Comparison of ENCODE assay signal across 12 cellular contexts in genomic region chr4:10684631-10685030, GRCh38. TPM values are rescaled to one million over a fixed set of nuclear protein-coding genes. Genes with fewer than 3 reads are reported as not detected.
A peak's percentile ranks its signal among the peaks of the same experiment; 100 is the strongest.
DNase-seq lines count a peak whose midpoint lies in the region; ATAC-seq and TF ChIP-seq lines count a peak whose summit lies in the region.
"Had no signal": no experiment of that assay in that cellular context is flagged by ENCODE, and none has a peak within 500 bp of the region (broad histone marks: within the 10 kb centered on the region; RNA-seq: fewer than 3 reads in every experiment).

A gene with protein sequence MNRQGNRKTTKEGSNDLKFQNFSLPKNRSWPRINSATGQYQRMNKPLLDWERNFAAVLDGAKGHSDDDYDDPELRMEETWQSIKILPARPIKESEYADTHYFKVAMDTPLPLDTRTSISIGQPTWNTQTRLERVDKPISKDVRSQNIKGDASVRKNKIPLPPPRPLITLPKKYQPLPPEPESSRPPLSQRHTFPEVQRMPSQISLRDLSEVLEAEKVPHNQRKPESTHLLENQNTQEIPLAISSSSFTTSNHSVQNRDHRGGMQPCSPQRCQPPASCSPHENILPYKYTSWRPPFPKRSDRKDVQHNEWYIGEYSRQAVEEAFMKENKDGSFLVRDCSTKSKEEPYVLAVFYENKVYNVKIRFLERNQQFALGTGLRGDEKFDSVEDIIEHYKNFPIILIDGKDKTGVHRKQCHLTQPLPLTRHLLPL (minus strand): TSS chr4:10684768. CDS start chr4:10667869, 16,899 bp downstream.

- no peaks in the 10 kb centered on the region for H3K27me3 ChIP-seq in colonic mucosa

- no peaks in the 10 kb centered on the region for H3K9me3 ChIP-seq in colonic mucosa

- TF ChIP-seq CTCF in lower leg skin (IDR thresholded peaks at IDR 0.05) (no peak), colonic mucosa (IDR thresholded peaks at IDR 0.05) (no peak)

- peak; percentile 79 for ATAC-seq in GM19035 (IDR thresholded peaks at IDR 0.05; ENCODE audit: unreplicated experiment)
- peak; percentile 84 for ATAC-seq in HG02678 (IDR thresholded peaks at IDR 0.05; ENCODE audit: unreplicated experiment)
- peak; percentile 84 for ATAC-seq in HG03565 (IDR thresholded peaks at IDR 0.05; ENCODE audit: unreplicated experiment)

- no peak for TF ChIP-seq POLR2A in lower leg skin (IDR thresholded peaks at IDR 0.05)

- 72 to 78% methylated on average over 8 of the region's 8 CpGs for WGBS in lower leg skin, 2 donors

- H3K4me1 ChIP-seq in colonic mucosa, result no peaks in the 10 kb centered on the region

- H3K9ac ChIP-seq in colonic mucosa (ENCODE audit: low read depth in 2 of 2, low read length in 2 of 2), result no peak within 1 kb of the TSS
- H3K9ac ChIP-seq: GM23248 had no signal

- intact Hi-C loops in lower leg skin (cut with DNase I; ENCODE audit: low total_unique reads) (no loop called here), head of caudate nucleus (cut with DNase I) (no loop called here), colonic mucosa (cut with DNase I) (no loop called here)

- H3K4me3 ChIP-seq in lower leg skin (ENCODE audit: low read depth, poor library complexity, severe bottlenecking), result no peak within 1 kb of the TSS
- no peak within 1 kb of the TSS for H3K4me3 ChIP-seq in colonic mucosa
- H3K4me3 ChIP-seq: GM23248 had no signal

- no peaks in the 10 kb centered on the region for H3K36me3 ChIP-seq in colonic mucosa

- no peak within 1 kb of the TSS for H3K27ac ChIP-seq in colonic mucosa
- H3K27ac ChIP-seq: GM23248 had no signal

- DNase-seq in AML-193 (lab: John Stamatoyannopoulos, UW) (peak; percentile 22 to 46), DMS 273 treated with DMSO at 0.1 percent for 48 hours (lab: John Stamatoyannopoulos, UW) (no peak), lower leg skin (ENCODE audit: low spot score in 2 of 2) (no peak), head of caudate nucleus (no peak), colonic mucosa (no peak)
- DNase-seq: GM23248, NCI-H1417, occipital lobe had no signal

RNA-seq across cellular contexts. Expression of the gene that starts here (rescaled TPM):
- total RNA-seq in lower leg skin (1 to 10 TPM in 1 of 4 donors, under 1 TPM in 2, not detected in 1; 0.17 to 1.3 (median 0.45) TPM), colonic mucosa (under 1 TPM in 1 of 2 donors, not detected in 1; 0.16 TPM)
- total RNA-seq: GM23248, occipital lobe, SK-MEL-5 had no signal

Comparison
In these comparisons a context has a peak if more than half of its experiments do, and no peak if none do; other contexts are left out.
1. DNase-seq: peak in AML-193 (2 of 2); none in DMS 273 treated with DMSO at 0.1 percent for 48 hours (single experiment), lower leg skin (0 of 2), head of caudate nucleus (0 of 42) and colonic mucosa (single experiment).
2. Peak in every context shown above with its lines, with median percentiles within 50 percentile points of each other: ATAC-seq.